17 cellular contexts compared by ENCODE assay signal in the genomic region with DNA sequence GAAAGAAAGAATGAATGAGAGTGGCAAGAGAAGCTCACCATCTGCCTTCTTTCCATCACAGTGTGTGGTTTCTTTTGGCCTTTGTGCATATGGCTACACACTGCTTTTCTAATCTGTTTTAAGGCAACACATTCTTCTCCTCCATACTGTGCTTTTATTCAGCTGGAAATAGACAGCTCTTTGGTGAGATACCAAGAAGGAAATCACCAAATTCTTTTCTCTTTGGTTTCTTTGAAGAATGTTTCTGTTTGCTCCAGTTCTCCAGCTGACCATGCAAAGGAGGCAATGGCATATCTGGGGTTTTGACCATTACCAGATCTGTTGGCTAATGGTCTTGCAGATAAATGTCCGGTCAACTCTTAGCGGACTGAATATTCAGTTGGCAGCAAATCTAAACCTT. TPM values are rescaled to one million over a fixed set of nuclear protein-coding genes. Genes with fewer than 3 reads are reported as not detected.
A peak's percentile ranks its signal among the peaks of the same experiment; 100 is the strongest.
DNase-seq lines count a peak whose midpoint lies in the region; ATAC-seq, FAIRE-seq and TF ChIP-seq lines count a peak whose summit lies in the region.
"Had no signal": no experiment of that assay in that cellular context is flagged by ENCODE, and none has a peak within 500 bp of the region (broad histone marks: within the 10 kb centered on the region; RNA-seq: fewer than 3 reads in every experiment).

No MANE protein-coding gene starts in this region.

- ATAC-seq in left colon, result no peak
- ATAC-seq in stimulated activated naive CD8-positive, alpha-beta T cell treated with anti-CD3 and anti-CD28 coated beads, Interleukin-15, amount 100 ng/mL, for 72 hours, result no peak
- ATAC-seq: A549, HCT116, K562 had no signal

- H2AFZ ChIP-seq in astrocyte (ENCODE audit: low read depth, low read length), result no peak overlapping the region

- TF ChIP-seq CTCF in astrocyte (IDR thresholded peaks at IDR 0.05; ENCODE audit: insufficient read depth, low read depth, low read length), result no peak

- no peak overlapping the region for H3K9ac ChIP-seq in astrocyte (ENCODE audit: low read length)
- H3K9ac ChIP-seq: BLaER1 treated with 17β-estradiol and CSF1 and Interleukin-3, amounts not matched to agents 10 nM and 100 nM had no signal

- H4K20me1 ChIP-seq in astrocyte (ENCODE audit: insufficient read depth, low read length), result no peaks in the 10 kb centered on the region
- H4K20me1 ChIP-seq: BLaER1 treated with 17β-estradiol and CSF1 and Interleukin-3, amounts not matched to agents 10 nM and 100 nM had no signal

- H3K79me2 ChIP-seq in astrocyte (ENCODE audit: insufficient read depth, low read length), result no peaks in the 10 kb centered on the region

- H3K4me3 ChIP-seq in astrocyte (ENCODE audit: insufficient read depth, low read depth, low read length), result no peak overlapping the region
- H3K4me3 ChIP-seq: A549; BLaER1 treated with 17β-estradiol and CSF1 and Interleukin-3, amounts not matched to agents 10 nM and 100 nM; K562 had no signal

- H3K27me3 Mint-ChIP-seq in astrocyte (ENCODE audit: low read depth, unreplicated experiment), result peaks cover 1% of the 10 kb centered on the region
- H3K27me3 Mint-ChIP-seq in stimulated activated naive CD8-positive, alpha-beta T cell treated with anti-CD3 and anti-CD28 coated beads, Interleukin-15, amount 100 ng/mL, for 72 hours, result peaks cover 24% of the 10 kb centered on the region
- H3K27me3 Mint-ChIP-seq: CD4-positive, CD25-positive, alpha-beta regulatory T cell had no signal

- H3K9me3 ChIP-seq in astrocyte (ENCODE audit: insufficient read depth, low read depth, low read length), result no peaks in the 10 kb centered on the region
- H3K9me3 ChIP-seq: A549; BLaER1 treated with 17β-estradiol and CSF1 and Interleukin-3, amounts not matched to agents 10 nM and 100 nM had no signal

- peaks cover 8% of the 10 kb centered on the region for H3K4me1 ChIP-seq in astrocyte (ENCODE audit: insufficient read depth, low read length)
- H3K4me1 ChIP-seq: A549 had no signal

- no peak overlapping the region for H3K4me2 ChIP-seq in astrocyte (ENCODE audit: low read length)
- H3K4me2 ChIP-seq: A549; BLaER1 treated with 17β-estradiol and CSF1 and Interleukin-3, amounts not matched to agents 10 nM and 100 nM had no signal

- no peaks in the 10 kb centered on the region for H3K27me3 ChIP-seq in astrocyte (ENCODE audit: insufficient read depth, low read length)
- H3K27me3 ChIP-seq: BLaER1 treated with 17β-estradiol and CSF1 and Interleukin-3, amounts not matched to agents 10 nM and 100 nM had no signal

- no peaks in the 10 kb centered on the region for H3K36me3 ChIP-seq in astrocyte (ENCODE audit: insufficient read depth, low read length)
- H3K36me3 ChIP-seq: BLaER1 treated with 17β-estradiol and CSF1 and Interleukin-3, amounts not matched to agents 10 nM and 100 nM had no signal

- peaks cover 7% of the 10 kb centered on the region for H3K9me3 Mint-ChIP-seq in astrocyte (ENCODE audit: unreplicated experiment)
- H3K9me3 Mint-ChIP-seq in stimulated activated naive CD8-positive, alpha-beta T cell treated with anti-CD3 and anti-CD28 coated beads, Interleukin-15, amount 100 ng/mL, for 72 hours, result no peaks in the 10 kb centered on the region

- H3K27ac ChIP-seq in astrocyte (ENCODE audit: low read depth, low read length), result no peak overlapping the region
- H3K27ac ChIP-seq: A549; BLaER1 treated with 17β-estradiol and CSF1 and Interleukin-3, amounts not matched to agents 10 nM and 100 nM; HL-60 had no signal

- no peak overlapping the region for H3K4me3 Mint-ChIP-seq in astrocyte (ENCODE audit: unreplicated experiment)
- H3K4me3 Mint-ChIP-seq in stimulated activated naive CD8-positive, alpha-beta T cell treated with anti-CD3 and anti-CD28 coated beads, Interleukin-15, amount 100 ng/mL, for 72 hours, result no peak overlapping the region
- H3K4me3 Mint-ChIP-seq: CD4-positive, CD25-positive, alpha-beta regulatory T cell had no signal

- FAIRE-seq in astrocyte (lab: Jason Lieb, UNC), result no peak
- FAIRE-seq: A549, GM19239 had no signal

- H3K27ac Mint-ChIP-seq in astrocyte (ENCODE audit: unreplicated experiment), result no peak overlapping the region
- H3K27ac Mint-ChIP-seq in stimulated activated naive CD8-positive, alpha-beta T cell treated with anti-CD3 and anti-CD28 coated beads, Interleukin-15, amount 100 ng/mL, for 72 hours, result no peak overlapping the region
- H3K27ac Mint-ChIP-seq: CD4-positive, CD25-positive, alpha-beta regulatory T cell had no signal

- H3K36me3 Mint-ChIP-seq in astrocyte (ENCODE audit: low read depth, unreplicated experiment), result peaks cover 34% of the 10 kb centered on the region
- H3K36me3 Mint-ChIP-seq: CD4-positive, CD25-positive, alpha-beta regulatory T cell had no signal

- peak; percentile 35 for DNase-seq in EH (ENCODE audit: low read depth)
- DNase-seq in astrocyte (ENCODE audit: low read depth), result peak; percentile 71
- DNase-seq in fibroblast of peridontal ligament (ENCODE audit: extremely low read depth), result peak; percentile 38
- DNase-seq in left colon, result no peak
- no peak for DNase-seq in stimulated activated naive CD8-positive, alpha-beta T cell treated with anti-CD3 and anti-CD28 coated beads, Interleukin-15, amount 100 ng/mL, for 72 hours
- no peak for DNase-seq in NCI-H146 treated with DMSO at 0.1 percent for 48 hours (lab: John Stamatoyannopoulos, UW; ENCODE audit: unreplicated experiment)
- DNase-seq: AML-193; CD4-positive, CD25-positive, alpha-beta regulatory T cell; DND-41; GF-D8 had no signal

- H3K4me1 Mint-ChIP-seq in astrocyte (ENCODE audit: low read depth, unreplicated experiment), result peaks cover 16% of the 10 kb centered on the region
- H3K4me1 Mint-ChIP-seq in stimulated activated naive CD8-positive, alpha-beta T cell treated with anti-CD3 and anti-CD28 coated beads, Interleukin-15, amount 100 ng/mL, for 72 hours, result no peaks in the 10 kb centered on the region
- H3K4me1 Mint-ChIP-seq: CD4-positive, CD25-positive, alpha-beta regulatory T cell had no signal

- intact Hi-C loops in left colon (cut with DNase I, micrococcal nuclease), result no loop called here

RNA-seq across cellular contexts. Expression of a gene that starts 49.2 kb away (rescaled TPM):
- total RNA-seq in astrocyte (12.5 and 12.9 TPM in 2 replicates), left colon (under 1 TPM; 0.25 to 0.64 TPM)
- total RNA-seq: CD4-positive, CD25-positive, alpha-beta regulatory T cell; H4; K562 had no signal

Comparison
In these comparisons a context has a peak if more than half of its experiments do, and no peak if none do; other contexts are left out.
1. DNase-seq: peak in EH (single experiment), astrocyte (single experiment) and fibroblast of peridontal ligament (single experiment); none in left colon (0 of 2), stimulated activated naive CD8-positive, alpha-beta T cell treated with anti-CD3 and anti-CD28 coated beads, Interleukin-15, amount 100 ng/mL, for 72 hours (0 of 2) and NCI-H146 treated with DMSO at 0.1 percent for 48 hours (single experiment).